Comparison of ENCODE assay signal across 9 cellular contexts in genomic region chr13:99376132-99376531, GRCh38.
DNase-seq lines count a peak whose midpoint lies in the region; ATAC-seq and TF ChIP-seq lines count a peak whose summit lies in the region.
"Had no signal": no experiment of that assay in that cellular context is flagged by ENCODE, and none has a peak within 500 bp of the region (broad histone marks: within the 10 kb centered on the region; RNA-seq: fewer than 3 reads in every experiment).

No MANE protein-coding gene starts in this region.

- ATAC-seq in GM18907 (IDR thresholded peaks at IDR 0.05; ENCODE audit: unreplicated experiment) (peak; percentile 70), HG02759 (IDR thresholded peaks at IDR 0.05; ENCODE audit: unreplicated experiment) (peak; percentile 71), activated B cell treated with CpG ODN at 0.5 μM for 24 hours (ENCODE audit: low read depth) (peak; percentile 63), sciatic nerve (peak; percentile 58)
- ATAC-seq in activated CD4-positive, CD25-positive, alpha-beta regulatory T cell treated with anti-CD3 and anti-CD28 coated beads, Interleukin-2, amount 50 U/mL, for 24 hours = no peak

- POLR2A ChIA-PET in activated B cell treated with CpG ODN at 0.5 μM for 24 hours (lab: Charles Lee) = interaction anchor here (0.6 to 4.2 kb wide), 34 partner anchors 10 to 200 kb away, joined by 3 to 75 read pairs (median 8); partner anchors contain the start of genes GPR18, GPR183, TM9SF2 and UBAC2

- H3K27me3 Mint-ChIP-seq in activated B cell treated with CpG ODN at 0.5 μM for 24 hours = no peaks in the 10 kb centered on the region

- DNase-seq in activated B cell treated with CpG ODN at 0.5 μM for 24 hours = peak; percentile 70
- DNase-seq in sciatic nerve (ENCODE audit: low spot score) = no peak
- no peak for DNase-seq in NCI-H82 treated with DMSO at 0.1 percent for 48 hours (lab: John Stamatoyannopoulos, UW; ENCODE audit: unreplicated experiment)
- DNase-seq in A172 (ENCODE audit: low spot score) = no peak
- no peak for DNase-seq in NCI-H1436 (lab: John Stamatoyannopoulos, UW)
- DNase-seq: H7 had no signal

- peak overlapping the region; percentile 72 for H3K4me3 Mint-ChIP-seq in activated B cell treated with CpG ODN at 0.5 μM for 24 hours

- H3K9me3 Mint-ChIP-seq in activated B cell treated with CpG ODN at 0.5 μM for 24 hours = no peaks in the 10 kb centered on the region

- H3K4me1 Mint-ChIP-seq in activated B cell treated with CpG ODN at 0.5 μM for 24 hours = peaks cover 92% of the 10 kb centered on the region

- no peak for TF ChIP-seq CTCF in activated B cell treated with CpG ODN at 0.5 μM for 24 hours (IDR thresholded peaks at IDR 0.05)

- intact Hi-C loops in activated B cell treated with CpG ODN at 0.5 μM for 24 hours (cut with micrococcal nuclease) = loop anchor here (1.0 to 10.0 kb wide), 4 partner anchors 56 to 1299 kb away; partner anchors contain the start of gene TMTC4
- intact Hi-C loops in sciatic nerve (cut with DNase I) = no loop called here

- CTCF ChIA-PET in activated B cell treated with CpG ODN at 0.5 μM for 24 hours (lab: Charles Lee) = interaction anchor here (1.0 to 5.4 kb wide), 12 partner anchors 11 to 200 kb away, joined by 3 to 35 read pairs (median 4); partner anchors contain the start of gene GPR183

- peak overlapping the region; percentile 98 for H3K27ac Mint-ChIP-seq in activated B cell treated with CpG ODN at 0.5 μM for 24 hours

- H3K36me3 Mint-ChIP-seq in activated B cell treated with CpG ODN at 0.5 μM for 24 hours (ENCODE audit: low read depth) = peaks cover 24% of the 10 kb centered on the region

Comparison
In these comparisons a context has a peak if more than half of its experiments do, and no peak if none do; other contexts are left out.
1. ATAC-seq: peak in GM18907 (single experiment), HG02759 (single experiment), activated B cell treated with CpG ODN at 0.5 μM for 24 hours (single experiment) and sciatic nerve (single experiment); none in activated CD4-positive, CD25-positive, alpha-beta regulatory T cell treated with anti-CD3 and anti-CD28 coated beads, Interleukin-2, amount 50 U/mL, for 24 hours (0 of 2).